ENCODE assay signal across 28 cellular contexts in genomic region chr1:4307911-4308545, GRCh38.
"Had no signal": no experiment of that assay in that cellular context is flagged by ENCODE, and none has a peak within 500 bp of the region (broad histone marks: within the 10 kb centered on the region; RNA-seq: fewer than 3 reads in every experiment).

No MANE protein-coding gene starts in this region.

- H3K4me3 ChIP-seq: esophagus muscularis mucosa, gastroesophageal sphincter, lung, mucosa of descending colon, neural progenitor cell, prostate gland, right atrium auricular region, smooth muscle cell, suprapubic skin, transverse colon, vagina had no signal

- H2AFZ ChIP-seq: neural progenitor cell, parathyroid adenoma had no signal

- H3K4me3 Mint-ChIP-seq: dendritic cell treated with granulocyte-macrophage colony-stimulating factor and Interleukin-4, amounts not matched to agents 40 ng/mL and 50 ng/mL, for 4 days; immature natural killer cell; memory B cell; mesothelial cell of epicardium; natural killer cell treated with Interleukin-12 subunit alpha and Interleukin-12 subunit beta and Interleukin-15 and Interleukin-18, amount 100 ng/mL, for 72 hours; neural progenitor cell; stimulated activated naive CD8-positive, alpha-beta T cell treated with anti-CD3 and anti-CD28 coated beads, Interleukin-15, amount 100 ng/mL, for 72 hours had no signal

- H3K27ac ChIP-seq: esophagus muscularis mucosa, foreskin keratinocyte, gastroesophageal sphincter, neural progenitor cell, parathyroid adenoma, prostate gland, right atrium auricular region, suprapubic skin, transverse colon, vagina had no signal

- ATAC-seq: foreskin keratinocyte; gastroesophageal sphincter; mucosa of descending colon; natural killer cell treated with Interleukin-12 subunit alpha and Interleukin-12 subunit beta and Interleukin-15 and Interleukin-18, amount 100 ng/mL, for 72 hours; sciatic nerve; stimulated activated naive CD8-positive, alpha-beta T cell treated with anti-CD3 and anti-CD28 coated beads, Interleukin-15, amount 100 ng/mL, for 72 hours had no signal

- H3K9me3 ChIP-seq: esophagus muscularis mucosa, gastroesophageal sphincter, mucosa of descending colon, prostate gland, right atrium auricular region, suprapubic skin, transverse colon, vagina had no signal

- H3K27ac Mint-ChIP-seq: dendritic cell treated with granulocyte-macrophage colony-stimulating factor and Interleukin-4, amounts not matched to agents 40 ng/mL and 50 ng/mL, for 4 days; immature natural killer cell; memory B cell; mesothelial cell of epicardium; naive B cell; natural killer cell treated with Interleukin-12 subunit alpha and Interleukin-12 subunit beta and Interleukin-15 and Interleukin-18, amount 100 ng/mL, for 72 hours; neural progenitor cell; stimulated activated naive CD8-positive, alpha-beta T cell treated with anti-CD3 and anti-CD28 coated beads, Interleukin-15, amount 100 ng/mL, for 72 hours had no signal

- H3K36me3 Mint-ChIP-seq: mesothelial cell of epicardium; natural killer cell treated with Interleukin-12 subunit alpha and Interleukin-12 subunit beta and Interleukin-15 and Interleukin-18, amount 100 ng/mL, for 72 hours; neural progenitor cell had no signal

- H3K79me2 ChIP-seq: parathyroid adenoma had no signal

- H3K4me1 ChIP-seq: esophagus muscularis mucosa, foreskin keratinocyte, gastroesophageal sphincter, neural progenitor cell, parathyroid adenoma, prostate gland, suprapubic skin, transverse colon, vagina had no signal

- H3K4me1 Mint-ChIP-seq: immature natural killer cell; mesothelial cell of epicardium; neural progenitor cell; stimulated activated naive CD8-positive, alpha-beta T cell treated with anti-CD3 and anti-CD28 coated beads, Interleukin-15, amount 100 ng/mL, for 72 hours had no signal

- H3K4me2 ChIP-seq: neural progenitor cell, smooth muscle cell had no signal

- H3K27me3 ChIP-seq: foreskin keratinocyte, neural progenitor cell, right atrium auricular region, transverse colon, vagina had no signal

- H3K36me3 ChIP-seq: esophagus muscularis mucosa, gastroesophageal sphincter, neural progenitor cell, prostate gland, right atrium auricular region, suprapubic skin, transverse colon, vagina had no signal

- H3K27me3 Mint-ChIP-seq: dendritic cell treated with granulocyte-macrophage colony-stimulating factor and Interleukin-4, amounts not matched to agents 40 ng/mL and 50 ng/mL, for 4 days had no signal

- DNase-seq: effector CD8-positive, alpha-beta T cell; foreskin keratinocyte; hypothalamus; immature natural killer cell; mucosa of descending colon; naive B cell; stimulated activated CD4-positive, alpha-beta T cell treated with anti-CD3 and anti-CD28 coated beads, Interleukin-12 subunit alpha, Interleukin-12 subunit beta, amount 100 ng/mL, for 4 hours; stimulated activated CD4-positive, alpha-beta T cell treated with anti-CD3 and anti-CD28 coated beads, Interleukin-1b, Interleukin-23, amount 100 ng/mL, for 48 hours; stimulated activated CD4-positive, alpha-beta T cell treated with anti-CD3 and anti-CD28 coated beads, Interleukin-4, amount 100 ng/mL, for 1 hour; stimulated activated CD8-positive, alpha-beta memory T cell treated with anti-CD3 and anti-CD28 coated beads, Interleukin-4, amount 100 ng/mL, for 48 hours; stimulated activated naive CD4-positive, alpha-beta T cell; stimulated activated naive CD8-positive, alpha-beta T cell treated with anti-CD3 and anti-CD28 coated beads, Interleukin-15, amount 100 ng/mL, for 72 hours; transverse colon had no signal
